ENCODE assay signal across 9 cellular contexts in genomic region chr16:11619327-11619851, GRCh38. TPM values are rescaled to one million over a fixed set of nuclear protein-coding genes. Genes with fewer than 3 reads are reported as not detected.
DNase-seq lines count a peak whose midpoint lies in the region; ATAC-seq and TF ChIP-seq lines count a peak whose summit lies in the region.
"Had no signal": no experiment of that assay in that cellular context is flagged by ENCODE, and none has a peak within 500 bp of the region (broad histone marks: within the 10 kb centered on the region; RNA-seq: fewer than 3 reads in every experiment).

No MANE protein-coding gene starts in this region.

- no peaks in the 10 kb centered on the region for H3K36me3 ChIP-seq in CD4-positive, alpha-beta memory T cell (ENCODE audit: insufficient read depth, low read length)
- no peaks in the 10 kb centered on the region for H3K36me3 ChIP-seq in SU-DHL-6 (ENCODE audit: low read length)
- H3K36me3 ChIP-seq in BE2C, result no peaks in the 10 kb centered on the region
- H3K36me3 ChIP-seq: SJSA1 had no signal

- H3K27me3 Mint-ChIP-seq in CD4-positive, alpha-beta memory T cell, result no peaks in the 10 kb centered on the region

- CTCF ChIA-PET in CD4-positive, alpha-beta memory T cell (lab: Charles Lee; ENCODE audit: partially characterized antibody), result interaction anchor here (1.1 to 2.5 kb wide), 5 partner anchors 22 to 88 kb away, joined by 3 to 11 read pairs (median 4); no protein-coding TSS in a partner anchor

- H4K20me1 ChIP-seq in SU-DHL-6 (ENCODE audit: low read depth, low read length), result no peaks in the 10 kb centered on the region

- POLR2A ChIA-PET in CD4-positive, alpha-beta memory T cell (lab: Charles Lee; ENCODE audit: partially characterized antibody), result interaction anchor here (0.8 to 9.1 kb wide), 16 partner anchors 9 to 124 kb away, joined by 3 to 175 read pairs (median 5); partner anchors contain the start of genes LITAF, SNN and TXNDC11

- H3K27ac ChIP-seq in CD4-positive, alpha-beta memory T cell (ENCODE audit: low read depth, low read length), result peak overlapping the region; percentile 29
- H3K27ac ChIP-seq in SU-DHL-6 (ENCODE audit: low read depth, low read length), result peak overlapping the region; percentile 69
- H3K27ac ChIP-seq: SJSA1 had no signal

- 0 out of 2 replicates have a peak, but pooled peaks cover 5% of the 10 kb centered on the region for H3F3A ChIP-seq in SU-DHL-6 (ENCODE audit: insufficient read depth)

- peak overlapping the region; percentile 20 to 83 (median 72) for H3K4me3 Mint-ChIP-seq in CD4-positive, alpha-beta memory T cell

- TF ChIP-seq CTCF in SU-DHL-6 (IDR thresholded peaks at IDR 0.05; ENCODE audit: insufficient read depth, low read length, poor library complexity, severe bottlenecking) (no peak), BE2C (IDR thresholded peaks at IDR 0.05; ENCODE audit: low read depth, low read length) (no peak)

- DNase-seq in CD4-positive, alpha-beta memory T cell, result peak; percentile 42 to 60 (median 57)
- DNase-seq in kidney tubule cell (ENCODE audit: low spot score) (peak; percentile 25), BE2C (no peak), NCI-H1417 (lab: John Stamatoyannopoulos, UW) (no peak), NCI-H524 (lab: John Stamatoyannopoulos, UW) (no peak)
- DNase-seq in stimulated activated CD4-positive, alpha-beta T cell treated with anti-CD3 and anti-CD28 coated beads, Interleukin-12 subunit alpha, Interleukin-12 subunit beta, amount 100 ng/mL, for 4 hours, result no peak

- peak overlapping the region; percentile 29 for H3K4me2 ChIP-seq in SU-DHL-6 (ENCODE audit: low read depth, low read length, poor library complexity, severe bottlenecking)

- H2AFZ ChIP-seq in SU-DHL-6 (ENCODE audit: low read depth, low read length, severe bottlenecking), result no peak overlapping the region

- H3K9me3 Mint-ChIP-seq in CD4-positive, alpha-beta memory T cell, result peaks cover 0 to 4% (median 0%) of the 10 kb centered on the region in 8 donors

- H3K4me1 ChIP-seq in CD4-positive, alpha-beta memory T cell (ENCODE audit: insufficient read depth, low read length), result peaks cover 73% of the 10 kb centered on the region
- no peaks in the 10 kb centered on the region for H3K4me1 ChIP-seq in BE2C

- H3K36me3 Mint-ChIP-seq in CD4-positive, alpha-beta memory T cell, result no peaks in the 10 kb centered on the region

- peak; percentile 37 for ATAC-seq in GM19397 (IDR thresholded peaks at IDR 0.05; ENCODE audit: unreplicated experiment)

- H3K27ac Mint-ChIP-seq in CD4-positive, alpha-beta memory T cell, result peak overlapping the region; percentile 75 to 97 (median 93)

- H3K4me1 Mint-ChIP-seq in CD4-positive, alpha-beta memory T cell, result peaks cover 32 to 66% (median 51%) of the 10 kb centered on the region in 4 donors

- no peak overlapping the region for H3K9ac ChIP-seq in SU-DHL-6 (ENCODE audit: low read length)

- H3K27me3 ChIP-seq in CD4-positive, alpha-beta memory T cell (ENCODE audit: insufficient read depth, low read length), result no peaks in the 10 kb centered on the region
- H3K27me3 ChIP-seq in SU-DHL-6 (ENCODE audit: low read length) (no peaks in the 10 kb centered on the region), BE2C (no peaks in the 10 kb centered on the region)
- H3K27me3 ChIP-seq: SJSA1 had no signal

- peak overlapping the region in 1 of 2 donors; percentile 25 for H3K4me3 ChIP-seq in CD4-positive, alpha-beta memory T cell (ENCODE audit: low read length in 2 of 2)
- no peak overlapping the region for H3K4me3 ChIP-seq in SU-DHL-6 (ENCODE audit: insufficient read depth, low read length, poor library complexity, severe bottlenecking)
- H3K4me3 ChIP-seq in BE2C (ENCODE audit: low read depth, low read length), result no peak overlapping the region
- H3K4me3 ChIP-seq: SJSA1 had no signal

- no peaks in the 10 kb centered on the region for H3K79me2 ChIP-seq in SU-DHL-6 (ENCODE audit: insufficient read depth, low read length)

- H3K9me2 ChIP-seq in SU-DHL-6 (replicated peaks; ENCODE audit: insufficient read depth, low read length), result no peaks in the 10 kb centered on the region

- intact Hi-C loops in CD4-positive, alpha-beta memory T cell (cut with micrococcal nuclease), result loop anchor here (1.0 kb wide), 1 partner anchor 59 kb away; no protein-coding TSS in a partner anchor

- H3K9me3 ChIP-seq in CD4-positive, alpha-beta memory T cell (ENCODE audit: control insufficient read depth in 1 of 2, low read length in 2 of 2), result no peaks in the 10 kb centered on the region
- no peaks in the 10 kb centered on the region for H3K9me3 ChIP-seq in SU-DHL-6 (ENCODE audit: insufficient read depth, low read length)
- no peaks in the 10 kb centered on the region for H3K9me3 ChIP-seq in BE2C
- H3K9me3 ChIP-seq: SJSA1 had no signal

RNA-seq across cellular contexts. Expression of gene LITAF, which starts 32.7 kb away (rescaled TPM):
- total RNA-seq in CD4-positive, alpha-beta memory T cell, result 100 to 1,000 TPM; 155 to 157 TPM
- 100 to 1,000 TPM; 343 to 496 TPM for polyA plus RNA-seq in CD4-positive, alpha-beta memory T cell
- 7.6 TPM for polyA plus RNA-seq in BE2C (2012; ENCODE audit: insufficient read depth, insufficient read length, low read depth)

RNA-seq across cellular contexts. Expression of gene SNN, which starts 48.9 kb away (rescaled TPM):
- total RNA-seq in CD4-positive, alpha-beta memory T cell, result 10 to 100 TPM; 19.2 to 20.4 TPM
- polyA plus RNA-seq in CD4-positive, alpha-beta memory T cell, result 10 to 100 TPM; 16.1 to 16.7 TPM
- polyA plus RNA-seq in BE2C (2012; ENCODE audit: insufficient read depth, insufficient read length, low read depth), result 10.0 TPM

Comparison
In these comparisons a context has a peak if more than half of its experiments do, and no peak if none do; other contexts are left out.
1. DNase-seq: peak in CD4-positive, alpha-beta memory T cell (5 of 5) and kidney tubule cell (single experiment); none in BE2C (single experiment), NCI-H1417 (0 of 3), NCI-H524 (0 of 2) and stimulated activated CD4-positive, alpha-beta T cell treated with anti-CD3 and anti-CD28 coated beads, Interleukin-12 subunit alpha, Interleukin-12 subunit beta, amount 100 ng/mL, for 4 hours (single experiment).